In the genomic region with DNA sequence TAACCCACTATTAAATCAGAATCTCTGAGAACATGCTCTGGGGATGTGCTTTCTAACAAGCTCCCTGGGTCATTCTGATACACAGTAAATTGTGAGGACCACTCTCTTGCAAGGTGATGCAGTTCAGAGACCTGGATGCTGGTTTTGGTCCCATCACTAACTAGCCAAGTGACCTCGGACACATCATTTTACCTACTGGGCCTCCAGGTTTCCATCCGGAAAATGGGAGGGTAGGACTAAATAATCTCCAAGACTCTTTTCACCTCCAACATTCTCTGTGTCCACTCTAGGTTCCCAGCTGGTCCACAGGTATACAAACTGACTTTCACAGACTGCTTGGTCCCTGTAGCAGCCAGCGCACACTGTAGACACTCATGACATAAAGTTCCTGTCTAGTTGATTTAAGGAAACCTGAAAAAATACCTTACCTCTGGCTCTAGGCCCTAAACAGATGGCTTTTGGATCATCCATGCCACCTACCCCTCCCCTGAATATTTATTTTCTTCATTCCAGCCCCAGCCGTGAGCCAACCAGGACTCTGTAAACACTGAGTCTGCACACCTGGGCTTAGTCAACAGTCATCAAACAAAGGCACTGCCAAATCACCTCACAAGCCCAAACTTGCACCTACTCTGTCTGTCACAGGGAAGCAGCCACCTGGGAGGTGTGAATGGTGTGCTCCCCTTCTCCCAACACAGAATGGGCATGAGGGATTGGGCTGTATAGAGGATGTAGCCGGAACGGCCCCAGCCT, we compare ENCODE assay signal across 9 cellular contexts. TPM values are rescaled to one million over a fixed set of nuclear protein-coding genes. Genes with fewer than 3 reads are reported as not detected.
DNase-seq lines count a peak whose midpoint lies in the region; ATAC-seq, FAIRE-seq and TF ChIP-seq lines count a peak whose summit lies in the region.
"Had no signal": no experiment of that assay in that cellular context is flagged by ENCODE, and none has a peak within 500 bp of the region (broad histone marks: within the 10 kb centered on the region; RNA-seq: fewer than 3 reads in every experiment).

No MANE protein-coding gene starts in this region.

- peak overlapping the region; percentile 94 to 96 (median 95) for H3K27ac ChIP-seq in pancreas
- H3K27ac ChIP-seq: parathyroid adenoma had no signal

- TF ChIP-seq CTCF in bronchial epithelial cell (IDR thresholded peaks at IDR 0.05; ENCODE audit: insufficient read depth, low read length, severe bottlenecking) (no peak), pancreas (IDR thresholded peaks at IDR 0.05) (no peak)

- no peaks in the 10 kb centered on the region for H3K36me3 ChIP-seq in bronchial epithelial cell (ENCODE audit: control insufficient read depth, insufficient read depth, low read length)
- H3K36me3 ChIP-seq in pancreas, result no peaks in the 10 kb centered on the region

- peaks cover 47 to 66% (median 62%) of the 10 kb centered on the region in 3 donors for H3K4me1 ChIP-seq in pancreas
- H3K4me1 ChIP-seq: parathyroid adenoma had no signal

- H3K27me3 ChIP-seq in bronchial epithelial cell (ENCODE audit: control insufficient read depth, insufficient read depth, low read length), result no peaks in the 10 kb centered on the region
- H3K27me3 ChIP-seq in pancreas, result no peaks in the 10 kb centered on the region

- DNase-seq in DMS79 (lab: John Stamatoyannopoulos, UW) (peak; percentile 72), NCI-H2196 (lab: John Stamatoyannopoulos, UW; ENCODE audit: unreplicated experiment) (peak; percentile 90), bronchial epithelial cell (ENCODE audit: low read depth) (peak; percentile 97), pancreas (peak in 4 of 6 donors; percentile 64 to 84 (median 80)), H4 (ENCODE audit: low spot score) (no peak)
- no peak for DNase-seq in NK-92 treated with Interleukin-12 subunit alpha and Interleukin-12 subunit beta, amount 100 ng/mL, for 24 hours (lab: John Stamatoyannopoulos, UW)
- DNase-seq in activated CD8-positive, alpha-beta memory T cell treated with anti-CD3 and anti-CD28 coated beads, Interleukin-2, amount 50 U/mL, for 4 hours, result no peak

- FAIRE-seq in bronchial epithelial cell (lab: Jason Lieb, UNC) (no peak), pancreas (lab: Jason Lieb, UNC) (no peak)

- H3K4me3 ChIP-seq in bronchial epithelial cell (ENCODE audit: low read depth, low read length) (no peak overlapping the region), pancreas (no peak overlapping the region)

- ATAC-seq in pancreas (peak; percentile 49 to 67 (median 67)), GM21515 (IDR thresholded peaks at IDR 0.05; ENCODE audit: unreplicated experiment) (no peak)

- no peaks in the 10 kb centered on the region for H3K9me3 ChIP-seq in pancreas

- 34 to 40% methylated on average over 6 of the region's 6 CpGs for WGBS in pancreas, 2 donors

- intact Hi-C loops in pancreas (cut with DNase I), result no loop called here

RNA-seq across cellular contexts. Expression of a gene that starts 51.3 kb away (rescaled TPM):
- total RNA-seq in bronchial epithelial cell, result 40.5 and 49.7 TPM in 2 replicates
- 10 to 100 TPM; 12.7 to 25.4 (median 15.5) TPM for total RNA-seq in pancreas
- 10 to 100 TPM in 1 of 2 donors, 1 to 10 TPM in 1; 5.8 to 15.8 TPM for polyA plus RNA-seq in pancreas
- total RNA-seq in H4 (2014; rRNA removed; shearing (Covaris generic)), result 36.2 and 87.6 TPM in 2 replicates

RNA-seq across cellular contexts. Expression of a gene that starts 54.0 kb away (rescaled TPM):
- 3.4 and 6.9 TPM in 2 replicates for total RNA-seq in bronchial epithelial cell
- 10 to 100 TPM; 16.5 to 22.5 (median 21.2) TPM for total RNA-seq in pancreas
- polyA plus RNA-seq in pancreas, result 10 to 100 TPM; 26.4 to 30.4 TPM
- total RNA-seq in H4 (2014; rRNA removed; shearing (Covaris generic)), result 7.4 and 8.1 TPM in 2 replicates

Comparison
In these comparisons a context has a peak if more than half of its experiments do, and no peak if none do; other contexts are left out.
1. DNase-seq: peak in DMS79 (single experiment), NCI-H2196 (single experiment), bronchial epithelial cell (single experiment) and pancreas (4 of 6); none in H4 (single experiment), NK-92 treated with Interleukin-12 subunit alpha and Interleukin-12 subunit beta, amount 100 ng/mL, for 24 hours (single experiment) and activated CD8-positive, alpha-beta memory T cell treated with anti-CD3 and anti-CD28 coated beads, Interleukin-2, amount 50 U/mL, for 4 hours (single experiment).